Comparison of ENCODE assay signal across 27 cellular contexts in genomic region chr4:103410401-103410800, GRCh38.
"Had no signal": no experiment of that assay in that cellular context is flagged by ENCODE, and none has a peak within 500 bp of the region (broad histone marks: within the 10 kb centered on the region; RNA-seq: fewer than 3 reads in every experiment).

No MANE protein-coding gene starts in this region.

- ATAC-seq: naive thymus-derived CD4-positive, alpha-beta T cell; natural killer cell; psoas muscle; right cardiac atrium; right lobe of liver; stimulated activated memory B cell treated with anti-CD40 and anti-IgM and Interleukin-4, amounts not matched to agents 10 μg/mL and 1 μg/mL and 100 μg/mL, for 72 hours; stimulated activated naive CD8-positive, alpha-beta T cell treated with anti-CD3 and anti-CD28 coated beads, Interleukin-15, amount 100 ng/mL, for 72 hours; stimulated activated naive CD8-positive, alpha-beta T cell treated with anti-CD3 and anti-CD28 coated beads, Interleukin-15, Interleukin-2, amounts not matched to agents 100 U/mL and 50 U/mL, for 24 hours; upper lobe of right lung had no signal

- H3K27me3 ChIP-seq: neural progenitor cell, ovary, right lobe of liver, sigmoid colon, suprapubic skin, testis, tibial artery, transverse colon, upper lobe of right lung, uterus had no signal

- H3K4me2 ChIP-seq: neural progenitor cell had no signal

- H3K36me3 ChIP-seq: neural progenitor cell, ovary, right lobe of liver, sigmoid colon, suprapubic skin, tibial artery, transverse colon, upper lobe of right lung, uterus had no signal

- H3K4me3 ChIP-seq: neural progenitor cell, ovary, psoas muscle, right lobe of liver, sigmoid colon, suprapubic skin, testis, tibial artery, transverse colon, upper lobe of right lung, uterus had no signal

- H2AFZ ChIP-seq: neural progenitor cell, parathyroid adenoma had no signal

- H3K9ac ChIP-seq: neural progenitor cell, parathyroid adenoma had no signal

- H3K4me1 ChIP-seq: neural progenitor cell, parathyroid adenoma, psoas muscle, right lobe of liver, sigmoid colon, suprapubic skin, testis, tibial artery, transverse colon, upper lobe of right lung, uterus had no signal

- H3K79me2 ChIP-seq: parathyroid adenoma had no signal

- H3K27ac ChIP-seq: neural progenitor cell, ovary, parathyroid adenoma, psoas muscle, right lobe of liver, sigmoid colon, suprapubic skin, testis, tibial artery, transverse colon, upper lobe of right lung, uterus had no signal

- DNase-seq: naive thymus-derived CD4-positive, alpha-beta T cell; natural killer cell; occipital lobe; ovary; posterior cingulate gyrus; psoas muscle; right cardiac atrium; right lobe of liver; sigmoid colon; small intestine; stimulated activated CD4-positive, alpha-beta T cell treated with anti-CD3 and anti-CD28 coated beads, Interleukin-15, amount 100 ng/mL, for 24 hours; stimulated activated CD4-positive, alpha-beta T cell treated with anti-CD3 and anti-CD28 coated beads, Interleukin-4, amount 100 ng/mL, for 1 hour; stimulated activated CD4-positive, alpha-beta T cell treated with anti-CD3 and anti-CD28 coated beads, Interleukin-4, amount 100 ng/mL, for 4 hours; stimulated activated CD8-positive, alpha-beta memory T cell treated with anti-CD3 and anti-CD28 coated beads, Interleukin-4, amount 100 ng/mL, for 48 hours; stimulated activated naive CD4-positive, alpha-beta T cell; stimulated activated naive CD8-positive, alpha-beta T cell treated with anti-CD3 and anti-CD28 coated beads, Interleukin-15, amount 100 ng/mL, for 72 hours; stimulated activated naive CD8-positive, alpha-beta T cell treated with anti-CD3 and anti-CD28 coated beads, Interleukin-15, Interleukin-2, amounts not matched to agents 100 U/mL and 50 U/mL, for 24 hours; substantia nigra; testis; tibial artery; transverse colon; upper lobe of right lung; uterus had no signal

- H3K9me3 ChIP-seq: ovary, psoas muscle, right lobe of liver, sigmoid colon, suprapubic skin, testis, tibial artery, transverse colon, upper lobe of right lung, uterus had no signal

- FAIRE-seq: small intestine had no signal
